17 cellular contexts compared by ENCODE assay signal in genomic region chr4:101210331-101210730, GRCh38.
DNase-seq lines count a peak whose midpoint lies in the region; ATAC-seq and TF ChIP-seq lines count a peak whose summit lies in the region.
"Had no signal": no experiment of that assay in that cellular context is flagged by ENCODE, and none has a peak within 500 bp of the region (broad histone marks: within the 10 kb centered on the region; RNA-seq: fewer than 3 reads in every experiment).

No MANE protein-coding gene starts in this region.

- ATAC-seq in HG02571 (IDR thresholded peaks at IDR 0.05; ENCODE audit: unreplicated experiment), result no peak
- ATAC-seq: CD8-positive, alpha-beta T cell had no signal

- H3K4me1 ChIP-seq in breast epithelium, result no peaks in the 10 kb centered on the region
- H3K4me1 ChIP-seq: BLaER1 had no signal

- no peaks in the 10 kb centered on the region for H3K9me3 Mint-ChIP-seq in MCF 10A (ENCODE audit: unreplicated experiment)
- H3K9me3 Mint-ChIP-seq: CD8-positive, alpha-beta T cell had no signal

- H3K27ac ChIP-seq in breast epithelium (no peak overlapping the region), VCaP (peak overlapping the region; percentile 93)
- H3K27ac ChIP-seq: BLaER1, HL-60 had no signal

- no peaks in the 10 kb centered on the region for H3K36me3 Mint-ChIP-seq in MCF 10A (ENCODE audit: insufficient read depth, unreplicated experiment)
- H3K36me3 Mint-ChIP-seq: CD8-positive, alpha-beta T cell had no signal

- POLR2A ChIA-PET in MCF 10A (lab: Yijun Ruan, JAX), result interaction anchor here (0.5 to 1.1 kb wide), 4 partner anchors 9 to 138 kb away, joined by 3 to 4 read pairs (median 3); no protein-coding TSS in a partner anchor

- no peaks in the 10 kb centered on the region for H3K27me3 Mint-ChIP-seq in MCF 10A (ENCODE audit: insufficient read depth, unreplicated experiment)

- no peak for DNase-seq in MCF 10A (ENCODE audit: unreplicated experiment)
- no peak for DNase-seq in breast epithelium (ENCODE audit: low spot score in 2 of 2)
- peak; percentile 94 for DNase-seq in LNCaP clone FGC (ENCODE audit: low read depth)
- no peak for DNase-seq in C1 segment of cervical spinal cord (lab: John Stamatoyannopoulos, UW)
- no peak for DNase-seq in activated CD8-positive, alpha-beta memory T cell treated with anti-CD3 and anti-CD28 coated beads, Interleukin-2, amount 50 U/mL, for 4 hours
- no peak for DNase-seq in NCI-H2107 (lab: John Stamatoyannopoulos, UW)
- DNase-seq: 8988T; AML-193; Calu3; CD8-positive, alpha-beta T cell; DMS79 treated with DMSO at 0.1 percent for 48 hours; GF-D8 had no signal

- no peaks in the 10 kb centered on the region for H3K36me3 ChIP-seq in breast epithelium
- H3K36me3 ChIP-seq: BLaER1, HAP-1 had no signal

- no peak overlapping the region for H3K4me3 ChIP-seq in breast epithelium
- H3K4me3 ChIP-seq in LNCaP clone FGC (ENCODE audit: low read depth, low read length), result peak overlapping the region; percentile 59
- H3K4me3 ChIP-seq: BLaER1, HAP-1 had no signal

- peaks cover 15% of the 10 kb centered on the region for H3K4me1 Mint-ChIP-seq in MCF 10A (ENCODE audit: insufficient read depth, unreplicated experiment)

- TF ChIP-seq POLR2A in breast epithelium (IDR thresholded peaks at IDR 0.05), result no peak

- CTCF ChIA-PET in MCF 10A (lab: Yijun Ruan, JAX), result no interaction called here

- intact Hi-C loops in MCF 10A (cut with micrococcal nuclease) (no loop called here), breast epithelium (cut with DNase I; ENCODE audit: low total_unique reads) (no loop called here)

- no peaks in the 10 kb centered on the region for H3K9me3 ChIP-seq in breast epithelium
- H3K9me3 ChIP-seq: BLaER1, HAP-1 had no signal

- H3K4me3 Mint-ChIP-seq in MCF 10A (ENCODE audit: unreplicated experiment), result no peak overlapping the region
- H3K4me3 Mint-ChIP-seq: CD8-positive, alpha-beta T cell had no signal

- TF ChIP-seq CTCF in MCF 10A (IDR thresholded peaks at IDR 0.05; ENCODE audit: unreplicated experiment), result no peak
- no peak for TF ChIP-seq CTCF in breast epithelium (IDR thresholded peaks at IDR 0.05)
- no peak for TF ChIP-seq CTCF in LNCaP clone FGC (IDR thresholded peaks at IDR 0.05; ENCODE audit: control insufficient read depth, extremely low read depth, insufficient read depth)
- no peak for TF ChIP-seq CTCF in VCaP (conservative IDR thresholded peaks at IDR 0.05)

- no TSS peak for BruUV-seq in MCF 10A (replicated peaks; lab: Mats Ljungman, UMichigan)

- H3K27me3 ChIP-seq in breast epithelium, result no peaks in the 10 kb centered on the region
- H3K27me3 ChIP-seq: BLaER1 had no signal

- H3K27ac Mint-ChIP-seq in MCF 10A (ENCODE audit: low read depth, unreplicated experiment), result peak overlapping the region; percentile 82
- H3K27ac Mint-ChIP-seq: CD8-positive, alpha-beta T cell had no signal
